In genomic region chr6:26024651-26025046, GRCh38 we compare ENCODE assay signal across 9 cellular contexts.
DNase-seq lines count a peak whose midpoint lies in the region; ATAC-seq and TF ChIP-seq lines count a peak whose summit lies in the region.
"Had no signal": no experiment of that assay in that cellular context is flagged by ENCODE, and none has a peak within 500 bp of the region (broad histone marks: within the 10 kb centered on the region; RNA-seq: fewer than 3 reads in every experiment).

No MANE protein-coding gene starts in this region.

- peak overlapping the region; percentile 93 for H3K27ac ChIP-seq in left ventricle myocardium inferior (replicated peaks)
- H3K27ac ChIP-seq in transverse colon = peak overlapping the region; percentile 90 to 98 (median 96)

- H3K9me3 ChIP-seq in left ventricle myocardium inferior (replicated peaks) (no peaks in the 10 kb centered on the region), transverse colon (no peaks in the 10 kb centered on the region)

- H3K4me1 Mint-ChIP-seq in activated CD4-positive, alpha-beta memory T cell treated with anti-CD3 and anti-CD28 coated beads for 36 hours (ENCODE audit: low read depth) = peaks cover 56% of the 10 kb centered on the region
- peaks cover 58 to 67% of the 10 kb centered on the region in 2 donors for H3K4me1 Mint-ChIP-seq in immature natural killer cell

- H3K27ac Mint-ChIP-seq in activated CD4-positive, alpha-beta memory T cell treated with anti-CD3 and anti-CD28 coated beads for 36 hours = peak overlapping the region; percentile 42
- H3K27ac Mint-ChIP-seq in immature natural killer cell = peak overlapping the region; percentile 12 to 100 (median 96)

- H3K4me3 ChIP-seq in left ventricle myocardium inferior = no peak overlapping the region
- no peak overlapping the region for H3K4me3 ChIP-seq in transverse colon

- no peak for ATAC-seq in HG03571 (IDR thresholded peaks at IDR 0.05; ENCODE audit: unreplicated experiment)

- POLR2A ChIA-PET in activated CD4-positive, alpha-beta memory T cell treated with anti-CD3 and anti-CD28 coated beads for 36 hours (lab: Charles Lee) = interaction anchor here (0.9 to 16.3 kb wide), 5 partner anchors 9 to 133 kb away, joined by 3 to 675 read pairs (median 5); partner anchors contain the start of gene TRIM38

- intact Hi-C loops in left ventricle myocardium inferior (cut with micrococcal nuclease) (no loop called here), cardiac septum (cut with DNase I) (loop anchor here (10.0 kb wide), 1 partner anchor 1120 kb away; a partner anchor contains a TSS), transverse colon (cut with DNase I; ENCODE audit: low total_unique reads) (no loop called here)
- intact Hi-C loops in activated CD4-positive, alpha-beta memory T cell treated with anti-CD3 and anti-CD28 coated beads for 36 hours (cut with micrococcal nuclease) = loop anchor here (5.0 to 10.0 kb wide), 4 partner anchors 1090 to 1868 kb away; partner anchors contain the start of gene RIPOR2

- no peak for TF ChIP-seq EP300 in transverse colon (IDR thresholded peaks at IDR 0.05; ENCODE audit: low read depth)

- H3K27me3 Mint-ChIP-seq in activated CD4-positive, alpha-beta memory T cell treated with anti-CD3 and anti-CD28 coated beads for 36 hours = peaks cover 5% of the 10 kb centered on the region
- peaks cover 33 to 47% (median 40%) of the 10 kb centered on the region in 3 donors for H3K27me3 Mint-ChIP-seq in immature natural killer cell (ENCODE audit: low read depth in 3 of 3)

- no peaks in the 10 kb centered on the region for H3K36me3 ChIP-seq in left ventricle myocardium inferior
- no peaks in the 10 kb centered on the region for H3K36me3 ChIP-seq in transverse colon

- CTCF ChIA-PET in activated CD4-positive, alpha-beta memory T cell treated with anti-CD3 and anti-CD28 coated beads for 36 hours (lab: Charles Lee) = interaction anchor here (2.6 to 3.9 kb wide), 2 partner anchors 20 to 32 kb away, joined by 23 to 68 read pairs; a partner anchor contains a TSS

- TF ChIP-seq CTCF in left ventricle myocardium inferior (IDR thresholded peaks at IDR 0.05; ENCODE audit: borderline replicate concordance) (no peak), transverse colon (IDR thresholded peaks at IDR 0.05) (no peak)

- peaks cover 3% of the 10 kb centered on the region for H3K9me3 Mint-ChIP-seq in activated CD4-positive, alpha-beta memory T cell treated with anti-CD3 and anti-CD28 coated beads for 36 hours
- H3K9me3 Mint-ChIP-seq in immature natural killer cell = peaks cover 0 to 2% (median 0%) of the 10 kb centered on the region in 6 donors

- WGBS in transverse colon (ENCODE audit: low coverage in 1 of 2), 2 donors = 95 to 100% methylated on average over 1 to 3 of the region's 3 CpGs

- in situ Hi-C loops in transverse colon (cut with MboI; ENCODE audit: low pct_ligation_motif_present in 1 of 4, low pct_unique_long_range_greater_than_20kb in 1 of 4, low sequenced_read_pairs in 3 of 4) = loop anchor here in 3 of 4 donors (10.0 to 25.0 kb wide), 3 partner anchors 180 to 1788 kb away; a partner anchor contains a TSS

- H3K27me3 ChIP-seq in left ventricle myocardium inferior (ENCODE audit: low read depth) (no peaks in the 10 kb centered on the region), transverse colon (no peaks in the 10 kb centered on the region)

- H3K4me3 Mint-ChIP-seq in activated CD4-positive, alpha-beta memory T cell treated with anti-CD3 and anti-CD28 coated beads for 36 hours = no peak overlapping the region
- no peak overlapping the region for H3K4me3 Mint-ChIP-seq in immature natural killer cell

- DNase-seq in left ventricle myocardium inferior (no peak), cardiac septum (ENCODE audit: low spot score) (no peak), immature natural killer cell (no peak), transverse colon (no peak), NCI-H1436 (lab: John Stamatoyannopoulos, UW) (no peak), DMS79 (lab: John Stamatoyannopoulos, UW) (no peak)
- no peak for DNase-seq in activated CD4-positive, alpha-beta memory T cell treated with anti-CD3 and anti-CD28 coated beads for 36 hours
- DNase-seq: NCI-H187 had no signal

- H3K36me3 Mint-ChIP-seq in activated CD4-positive, alpha-beta memory T cell treated with anti-CD3 and anti-CD28 coated beads for 36 hours = peaks cover 10% of the 10 kb centered on the region
- H3K36me3 Mint-ChIP-seq in immature natural killer cell = no peaks in the 10 kb centered on the region

- H3K4me1 ChIP-seq in left ventricle myocardium inferior = peaks cover 49% of the 10 kb centered on the region
- H3K4me1 ChIP-seq in transverse colon = peaks cover 0 to 25% (median 17%) of the 10 kb centered on the region in 4 donors

- TF ChIP-seq POLR2A in transverse colon (IDR thresholded peaks at IDR 0.05) = no peak

Comparison
In these comparisons a context has a peak if more than half of its experiments do, and no peak if none do; other contexts are left out.
1. intact Hi-C loops: an anchor here in cardiac septum (10.0 kb wide) and activated CD4-positive, alpha-beta memory T cell treated with anti-CD3 and anti-CD28 coated beads for 36 hours (5.0 to 10.0 kb wide); none called in left ventricle myocardium inferior and transverse colon.